ENCODE assay signal across 18 cellular contexts in genomic region chr1:212958175-212958574, GRCh38. TPM values are rescaled to one million over a fixed set of nuclear protein-coding genes. Genes with fewer than 3 reads are reported as not detected.
DNase-seq lines count a peak whose midpoint lies in the region; ATAC-seq and TF ChIP-seq lines count a peak whose summit lies in the region.
"Had no signal": no experiment of that assay in that cellular context is flagged by ENCODE, and none has a peak within 500 bp of the region (broad histone marks: within the 10 kb centered on the region; RNA-seq: fewer than 3 reads in every experiment).

No MANE protein-coding gene starts in this region.

- no peak overlapping the region for H3K4me3 Mint-ChIP-seq in GM23338
- H3K4me3 Mint-ChIP-seq: activated CD4-positive, alpha-beta T cell treated with anti-CD3 and anti-CD28 coated beads, Interleukin-2, amount 10 ng/mL, durations not matched to agents 7 days and 5 days; activated T-cell treated with anti-CD3 and anti-CD28 coated beads, Interleukin-2, amount 50 U/mL, for 72 hours; CD8-positive, alpha-beta T cell; T-helper 2 cell treated with Interferon-gamma antibody and Interleukin-4, amounts not matched to agents 5 μg/mL and 100 μg/mL, for 36 hours had no signal

- POLR2A ChIA-PET in OCI-LY7 (lab: Charles Lee), result interaction anchor here (0.6 to 1.9 kb wide), 4 partner anchors 10 to 75 kb away, joined by 3 to 6 read pairs (median 4); no protein-coding TSS in a partner anchor

- DNase-seq in A172 (ENCODE audit: low spot score) (peak; percentile 49), GM23338 (ENCODE audit: low spot score) (no peak), OCI-LY7 (ENCODE audit: low spot score) (peak; percentile 44), fibroblast of lung (ENCODE audit: low read depth in 2 of 2) (peak; percentile 22 to 71), NCI-H146 treated with DMSO at 0.1 percent for 48 hours (lab: John Stamatoyannopoulos, UW; ENCODE audit: unreplicated experiment) (no peak), GM19240 (ENCODE audit: insufficient read length, low spot score) (no peak), HUDEP-2 (lab: John Stamatoyannopoulos, UW; ENCODE audit: unreplicated experiment in 76 of 76) (no peak)
- no peak for DNase-seq in stimulated activated CD4-positive, alpha-beta T cell treated with anti-CD3 and anti-CD28 coated beads, Interleukin-1b, Interleukin-23, amount 100 ng/mL, for 48 hours
- DNase-seq: activated CD4-positive, alpha-beta T cell treated with anti-CD3 and anti-CD28 coated beads, Interleukin-2, amount 10 ng/mL, durations not matched to agents 7 days and 5 days; activated T-cell treated with anti-CD3 and anti-CD28 coated beads, Interleukin-2, amount 50 U/mL, for 72 hours; amygdala; CD8-positive, alpha-beta T cell; dermis blood vessel endothelial cell; Kasumi-1; NCI-H2081; occipital lobe had no signal

- no TSS peak for BruUV-seq in OCI-LY7 (replicated peaks; lab: Mats Ljungman, UMichigan)

- no peaks in the 10 kb centered on the region for H3K9me3 ChIP-seq in OCI-LY7 (ENCODE audit: low read length)
- H3K9me3 ChIP-seq in fibroblast of lung (ENCODE audit: control insufficient read depth, insufficient read depth, low read depth, low read length), result no peaks in the 10 kb centered on the region
- H3K9me3 ChIP-seq: A549 had no signal

- H3K27me3 Mint-ChIP-seq in GM23338 (ENCODE audit: insufficient read depth, low read depth, poor library complexity), result peaks cover 36% of the 10 kb centered on the region

- H3K27ac ChIP-seq in GM23338 (ENCODE audit: low read depth) (peak overlapping the region; percentile 85), OCI-LY7 (ENCODE audit: low read depth, low read length, poor library complexity, severe bottlenecking) (no peak overlapping the region), fibroblast of lung (ENCODE audit: insufficient read depth, low read length) (no peak overlapping the region)
- H3K27ac ChIP-seq: A549 had no signal

- H2AFZ ChIP-seq in GM23338 (no peak overlapping the region), OCI-LY7 (ENCODE audit: low read length) (no peak overlapping the region; the same call in 1 of the 2 replicates), fibroblast of lung (ENCODE audit: low read length) (no peak overlapping the region)

- peak; percentile 7; the same call in 1 of the 3 replicates for ATAC-seq in GM23338
- ATAC-seq: A549; activated T-cell treated with anti-CD3 and anti-CD28 coated beads, Interleukin-2, amount 50 U/mL, for 72 hours; CD8-positive, alpha-beta T cell had no signal

- H3F3A ChIP-seq in GM23338 (replicated peaks; ENCODE audit: low read depth), result peaks cover 72% of the 10 kb centered on the region

- no peaks in the 10 kb centered on the region; the same call in 2 of the 3 replicates for H3K9me3 Mint-ChIP-seq in GM23338
- H3K9me3 Mint-ChIP-seq: activated CD4-positive, alpha-beta T cell treated with anti-CD3 and anti-CD28 coated beads, Interleukin-2, amount 10 ng/mL, durations not matched to agents 7 days and 5 days; activated T-cell treated with anti-CD3 and anti-CD28 coated beads, Interleukin-2, amount 50 U/mL, for 72 hours; CD8-positive, alpha-beta T cell; T-helper 2 cell treated with Interferon-gamma antibody and Interleukin-4, amounts not matched to agents 5 μg/mL and 100 μg/mL, for 36 hours had no signal

- 0 out of 4 replicates have a peak, but pooled peaks of 1 of the 2 experiments have one; percentile 5 for TF ChIP-seq CTCF in GM23338 (conservative IDR thresholded peaks at IDR 0.05; ENCODE audit: low read depth in 2 of 2)
- TF ChIP-seq CTCF in OCI-LY7 (conservative IDR thresholded peaks at IDR 0.05; ENCODE audit: low read length), result no peak
- TF ChIP-seq CTCF in fibroblast of lung (conservative IDR thresholded peaks at IDR 0.05 in 1 of 2, IDR thresholded peaks at IDR 0.05 in 1 of 2; ENCODE audit: low read depth in 1 of 2, low read length in 2 of 2), result no peak

- H3K9ac ChIP-seq in fibroblast of lung (ENCODE audit: insufficient read depth, low read length), result no peak overlapping the region

- CTCF ChIA-PET in OCI-LY7 (lab: Charles Lee; ENCODE audit: unreplicated experiment), result interaction anchor here (1.9 kb wide), 1 partner anchor 10 kb away, joined by 6 read pairs; no protein-coding TSS in a partner anchor

- no peaks in the 10 kb centered on the region for H3K27me3 ChIP-seq in GM23338 (ENCODE audit: insufficient read depth)
- H3K27me3 ChIP-seq in fibroblast of lung (ENCODE audit: control insufficient read depth, insufficient read depth, low read length), result peaks cover 30% of the 10 kb centered on the region

- peaks cover 99% of the 10 kb centered on the region for H3K36me3 Mint-ChIP-seq in GM23338 (ENCODE audit: low read depth)
- H3K36me3 Mint-ChIP-seq: CD8-positive, alpha-beta T cell had no signal

- H3K36me3 ChIP-seq in GM23338 (ENCODE audit: insufficient read depth), result peaks cover 97% of the 10 kb centered on the region
- no peaks in the 10 kb centered on the region for H3K36me3 ChIP-seq in OCI-LY7 (ENCODE audit: insufficient read depth, low read length)
- H3K36me3 ChIP-seq in fibroblast of lung (ENCODE audit: control insufficient read depth, insufficient read depth, low read length), result no peaks in the 10 kb centered on the region

- no peaks in the 10 kb centered on the region; the same call in 1 of the 2 replicates for H3K9me2 ChIP-seq in GM23338 (ENCODE audit: insufficient read depth)
- no peaks in the 10 kb centered on the region for H3K9me2 ChIP-seq in OCI-LY7 (ENCODE audit: insufficient read depth, low read length)

- H3K4me3 ChIP-seq in GM23338, result no peak overlapping the region
- H3K4me3 ChIP-seq in OCI-LY7 (ENCODE audit: low read depth, low read length, poor library complexity, severe bottlenecking), result no peak overlapping the region
- H3K4me3 ChIP-seq in fibroblast of lung (replicated peaks in 1 of 4; ENCODE audit: control extremely low read depth in 1 of 4, insufficient read depth in 1 of 4, low read depth in 3 of 4, low read length in 4 of 4), result no peak overlapping the region
- H3K4me3 ChIP-seq: A549 had no signal

- H3K4me1 ChIP-seq in GM23338 (ENCODE audit: insufficient read depth), result peaks cover 70% of the 10 kb centered on the region
- H3K4me1 ChIP-seq in OCI-LY7 (ENCODE audit: insufficient read depth, low read length, poor library complexity, severe bottlenecking), result peaks cover 40% of the 10 kb centered on the region
- no peaks in the 10 kb centered on the region for H3K4me1 ChIP-seq in fibroblast of lung (ENCODE audit: control insufficient read depth, extremely low read depth, insufficient read depth, low read length)
- H3K4me1 ChIP-seq: A549 had no signal

- intact Hi-C loops in OCI-LY7 (cut with micrococcal nuclease; ENCODE audit: unreplicated experiment), result no loop called here

- peaks cover 72% of the 10 kb centered on the region for H3K4me1 Mint-ChIP-seq in GM23338
- H3K4me1 Mint-ChIP-seq: activated CD4-positive, alpha-beta T cell treated with anti-CD3 and anti-CD28 coated beads, Interleukin-2, amount 10 ng/mL, durations not matched to agents 7 days and 5 days had no signal

- H3K4me2 ChIP-seq in GM23338 (peak overlapping the region; percentile 12; the same call in 1 of the 2 replicates), OCI-LY7 (ENCODE audit: low read length) (peak overlapping the region; percentile 32), fibroblast of lung (ENCODE audit: extremely low read depth, insufficient read depth, low read length) (no peak overlapping the region)
- H3K4me2 ChIP-seq: A549 had no signal

- peaks cover 78% of the 10 kb centered on the region for H3K79me2 ChIP-seq in GM23338 (replicated peaks; ENCODE audit: insufficient read depth)
- H3K79me2 ChIP-seq in OCI-LY7 (ENCODE audit: insufficient read depth, low read depth, low read length), result no peaks in the 10 kb centered on the region
- no peaks in the 10 kb centered on the region for H3K79me2 ChIP-seq in fibroblast of lung (ENCODE audit: control insufficient read depth, insufficient read depth, low read length)

- H4K20me1 ChIP-seq in GM23338 (replicated peaks; ENCODE audit: insufficient read depth), result peaks cover 74% of the 10 kb centered on the region
- H4K20me1 ChIP-seq in OCI-LY7 (ENCODE audit: insufficient read depth, low read length), result no peaks in the 10 kb centered on the region
- H4K20me1 ChIP-seq in fibroblast of lung (ENCODE audit: control insufficient read depth, extremely low read depth, insufficient read depth, low read length), result no peaks in the 10 kb centered on the region

- no peak overlapping the region for H3K27ac Mint-ChIP-seq in GM23338
- H3K27ac Mint-ChIP-seq: activated CD4-positive, alpha-beta T cell treated with anti-CD3 and anti-CD28 coated beads, Interleukin-2, amount 10 ng/mL, durations not matched to agents 7 days and 5 days; activated T-cell treated with anti-CD3 and anti-CD28 coated beads, Interleukin-2, amount 50 U/mL, for 72 hours; CD8-positive, alpha-beta T cell; T-helper 2 cell treated with Interferon-gamma antibody and Interleukin-4, amounts not matched to agents 5 μg/mL and 100 μg/mL, for 36 hours had no signal

TF ChIP-seq in GM23338, 12 proteins besides CTCF, POLR2A, EP300 and RAD21 (continues in another document):
- no peak; the same call in none of the 2 replicates for TF ChIP-seq POLR2AphosphoS5 (IDR thresholded peaks at IDR 0.05; ENCODE audit: low read depth)

RNA-seq across cellular contexts. Expression of gene VASH2, which starts 7.8 kb away (rescaled TPM):
- total RNA-seq in A172 (2014; rRNA removed; shearing (Covaris generic)), result 1.9 and 2.9 TPM in 2 replicates
- 305 and 381 TPM in 2 replicates for total RNA-seq in GM23338 (2014; rRNA removed; shearing (Covaris generic))
- 129 and 136 TPM in 2 replicates for polyA plus RNA-seq in GM23338 (2016; fragmentation: Nextera tagmentation; extraction: Ambion mirVana)
- total RNA-seq in OCI-LY7 (2014; rRNA removed; shearing (Covaris generic)), result 3.4 and 7.3 TPM in 2 replicates
- 7.4 and 7.5 TPM in 2 replicates for total RNA-seq in OCI-LY7 (2022)
- total RNA-seq in fibroblast of lung, result 0.17 and 1.0 TPM in 2 replicates
- 0.22 and 0.46 TPM in 2 replicates for polyA plus RNA-seq in fibroblast of lung
- 0.17 and 0.59 TPM in 2 replicates for polyA plus RNA-seq in fibroblast of lung (2012)
- not detected in 2 replicates for polyA minus RNA-seq in fibroblast of lung (ENCODE audit: low replicate concordance)
- total RNA-seq: CD8-positive, alpha-beta T cell had no signal

RNA-seq across cellular contexts. Expression of gene ANGEL2, which starts 57.5 kb away (rescaled TPM):
- total RNA-seq in A172 (2014; rRNA removed; shearing (Covaris generic)), result 71.1 and 83.0 TPM in 2 replicates
- total RNA-seq in GM23338 (2014; rRNA removed; shearing (Covaris generic)), result 49.6 and 54.3 TPM in 2 replicates
- polyA plus RNA-seq in GM23338 (2016; fragmentation: Nextera tagmentation; extraction: Ambion mirVana) (14.6 and 15.2 TPM in 2 replicates), fibroblast of lung (21.1 and 23.2 TPM in 2 replicates)
- total RNA-seq in OCI-LY7 (2014; rRNA removed; shearing (Covaris generic)), result 24.1 and 40.1 TPM in 2 replicates
- total RNA-seq in OCI-LY7 (2022) (42.7 and 50.8 TPM in 2 replicates), fibroblast of lung (46.7 and 71.5 TPM in 2 replicates)
- 14.1 and 15.4 TPM in 2 replicates for polyA plus RNA-seq in fibroblast of lung (2012)
- polyA minus RNA-seq in fibroblast of lung (ENCODE audit: low replicate concordance), result 6.1 and 11.0 TPM in 2 replicates

Comparison
In these comparisons a context has a peak if more than half of its experiments do, and no peak if none do; other contexts are left out.
1. DNase-seq: peak in A172 (single experiment), OCI-LY7 (single experiment) and fibroblast of lung (2 of 2); none in GM23338 (single experiment), NCI-H146 treated with DMSO at 0.1 percent for 48 hours (single experiment), stimulated activated CD4-positive, alpha-beta T cell treated with anti-CD3 and anti-CD28 coated beads, Interleukin-1b, Interleukin-23, amount 100 ng/mL, for 48 hours (single experiment), GM19240 (single experiment) and HUDEP-2 (0 of 76).
2. RNA of gene VASH2, which starts 7.8 kb away (total RNA-seq): 305 to 381 TPM in GM23338; 3.4 to 7.5 TPM in OCI-LY7, 1.9 to 2.9 TPM in A172 and 0.17 to 1.0 TPM in fibroblast of lung; every median in the first group is over 10 times any median in the second.